In the genomic region with DNA sequence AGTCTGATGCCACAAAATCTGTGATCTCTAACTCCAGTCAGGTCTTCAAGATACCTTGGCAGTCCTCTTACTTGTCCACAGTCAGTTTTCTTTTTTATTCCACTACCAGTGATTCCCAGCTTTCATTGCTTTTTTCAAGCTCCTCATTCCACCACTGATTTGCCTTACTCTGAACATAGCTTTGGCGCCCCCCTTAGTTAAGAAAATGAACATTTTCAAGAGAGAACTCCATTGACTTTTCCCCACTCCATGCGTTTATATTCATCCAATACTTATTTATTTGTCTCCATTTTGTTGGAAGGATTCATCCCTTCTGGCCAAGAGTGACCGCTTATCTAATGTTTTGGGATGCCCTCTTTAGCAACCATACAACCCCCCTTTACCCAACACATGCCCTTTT, we compare ENCODE assay signal across 10 cellular contexts. TPM values are rescaled to one million over a fixed set of nuclear protein-coding genes. Genes with fewer than 3 reads are reported as not detected.
DNase-seq lines count a peak whose midpoint lies in the region; ATAC-seq, FAIRE-seq and TF ChIP-seq lines count a peak whose summit lies in the region.
"Had no signal": no experiment of that assay in that cellular context is flagged by ENCODE, and none has a peak within 500 bp of the region (broad histone marks: within the 10 kb centered on the region; RNA-seq: fewer than 3 reads in every experiment).

No MANE protein-coding gene starts in this region.

- peaks cover 8% of the 10 kb centered on the region for H3K9me3 Mint-ChIP-seq in mesothelial cell of epicardium
- H3K9me3 Mint-ChIP-seq: naive thymus-derived CD4-positive, alpha-beta T cell had no signal

- DNase-seq in EH (ENCODE audit: low read depth) (peak; percentile 51), LHCN-M2 (ENCODE audit: low read depth) (peak; percentile 35), adipocyte (ENCODE audit: low read depth) (peak; percentile 67), mesothelial cell of epicardium (ENCODE audit: low spot score in 2 of 2, unreplicated experiment in 2 of 2) (no peak), RCC 7860 (ENCODE audit: low spot score) (no peak), D341Med (ENCODE audit: low spot score) (no peak), NCI-H187 treated with DMSO at 0.1 percent for 48 hours (lab: John Stamatoyannopoulos, UW) (no peak)
- DNase-seq: naive thymus-derived CD4-positive, alpha-beta T cell; testis had no signal

- H3K9ac ChIP-seq in adipocyte (ENCODE audit: low read length), result peak overlapping the region; percentile 46

- FAIRE-seq in RCC 7860 (lab: Jason Lieb, UNC), result no peak

- H3K27me3 Mint-ChIP-seq in mesothelial cell of epicardium (ENCODE audit: low read depth), result no peaks in the 10 kb centered on the region

- ATAC-seq in GM19395 (IDR thresholded peaks at IDR 0.05; ENCODE audit: unreplicated experiment), result no peak
- ATAC-seq: naive thymus-derived CD4-positive, alpha-beta T cell had no signal

- TF ChIP-seq CTCF in mesothelial cell of epicardium (IDR thresholded peaks at IDR 0.05; ENCODE audit: unreplicated experiment), result peak; percentile 15

- H3K4me3 Mint-ChIP-seq in mesothelial cell of epicardium, result no peak overlapping the region
- H3K4me3 Mint-ChIP-seq: naive thymus-derived CD4-positive, alpha-beta T cell had no signal

- H3K4me1 Mint-ChIP-seq in mesothelial cell of epicardium, result peaks cover 24% of the 10 kb centered on the region

- no peak overlapping the region for H3K4me3 ChIP-seq in adipocyte (ENCODE audit: low read length)
- H3K4me3 ChIP-seq: testis had no signal

- H3K36me3 ChIP-seq in adipocyte (ENCODE audit: control insufficient read depth, insufficient read depth, low read length, severe bottlenecking), result peaks cover 97% of the 10 kb centered on the region

- peaks cover 49% of the 10 kb centered on the region for H3K36me3 Mint-ChIP-seq in mesothelial cell of epicardium

- H3K9me3 ChIP-seq in adipocyte (ENCODE audit: control insufficient read depth, low read length), result no peaks in the 10 kb centered on the region
- H3K9me3 ChIP-seq: testis had no signal

- H3K4me1 ChIP-seq in adipocyte (ENCODE audit: control insufficient read depth, insufficient read depth, low read length), result peaks cover 33% of the 10 kb centered on the region

- H3K27ac Mint-ChIP-seq in mesothelial cell of epicardium, result no peak overlapping the region
- H3K27ac Mint-ChIP-seq: naive thymus-derived CD4-positive, alpha-beta T cell had no signal

- no peaks in the 10 kb centered on the region for H3K27me3 ChIP-seq in adipocyte (replicated peaks; ENCODE audit: control insufficient read depth, insufficient read depth, low read length)
- H3K27me3 ChIP-seq: testis had no signal

RNA-seq across cellular contexts. Expression of a gene that starts 33.9 kb away (rescaled TPM):
- 28.9 and 33.1 TPM in 2 replicates for total RNA-seq in LHCN-M2 (2014; rRNA removed)
- polyA plus RNA-seq in LHCN-M2 (2012), result 39.2 TPM
- total RNA-seq in mesothelial cell of epicardium, result 80.1 to 87.8 TPM (median 84.9 TPM) in 3 replicates

Comparison
In these comparisons a context has a peak if more than half of its experiments do, and no peak if none do; other contexts are left out.
1. DNase-seq: peak in EH (single experiment), LHCN-M2 (single experiment) and adipocyte (single experiment); none in mesothelial cell of epicardium (0 of 2), RCC 7860 (single experiment), D341Med (single experiment) and NCI-H187 treated with DMSO at 0.1 percent for 48 hours (single experiment).